Comparison of ENCODE assay signal across 19 cellular contexts in genomic region chr2:196214156-196214555, GRCh38. TPM values are rescaled to one million over a fixed set of nuclear protein-coding genes. Genes with fewer than 3 reads are reported as not detected.
A peak's percentile ranks its signal among the peaks of the same experiment; 100 is the strongest.
DNase-seq lines count a peak whose midpoint lies in the region; ATAC-seq and TF ChIP-seq lines count a peak whose summit lies in the region.
"Had no signal": no experiment of that assay in that cellular context is flagged by ENCODE, and none has a peak within 500 bp of the region (broad histone marks: within the 10 kb centered on the region; RNA-seq: fewer than 3 reads in every experiment).

No MANE protein-coding gene starts in this region.

- H3K9me2 ChIP-seq in OCI-LY1 (ENCODE audit: low read depth, low read length) = no peaks in the 10 kb centered on the region

- H3K4me2 ChIP-seq in BLaER1 treated with 17β-estradiol and CSF1 and Interleukin-3, amounts not matched to agents 10 nM and 100 nM = peak overlapping the region in 6 of 11 experiments; percentile 18 to 90 (median 66); a peak in 11 of 22 replicates
- peak overlapping the region; percentile 50 for H3K4me2 ChIP-seq in OCI-LY1 (ENCODE audit: low read length)
- H3K4me2 ChIP-seq: PC-9 had no signal

- no peaks in the 10 kb centered on the region for H3K36me3 ChIP-seq in BLaER1 treated with 17β-estradiol and CSF1 and Interleukin-3, amounts not matched to agents 10 nM and 100 nM
- no peaks in the 10 kb centered on the region for H3K36me3 ChIP-seq in CD4-positive, alpha-beta memory T cell (ENCODE audit: insufficient read depth, low read length)
- H3K36me3 ChIP-seq in OCI-LY1 (ENCODE audit: insufficient read depth, low read length) = no peaks in the 10 kb centered on the region
- H3K36me3 ChIP-seq: BE2C had no signal

- H4K20me1 ChIP-seq in BLaER1 treated with 17β-estradiol and CSF1 and Interleukin-3, amounts not matched to agents 10 nM and 100 nM = no peaks in the 10 kb centered on the region
- no peaks in the 10 kb centered on the region for H4K20me1 ChIP-seq in OCI-LY1 (ENCODE audit: insufficient read depth, low read length)

- no peak for DNase-seq in CD4-positive, alpha-beta memory T cell
- DNase-seq in naive thymus-derived CD8-positive, alpha-beta T cell = no peak
- no peak for DNase-seq in sciatic nerve (ENCODE audit: low spot score)
- no peak for DNase-seq in NOMO-1 treated with dmso at 0.1 percent for 144 hours (lab: John Stamatoyannopoulos, UW; ENCODE audit: unreplicated experiment)
- DNase-seq in OCI-M2 (lab: John Stamatoyannopoulos, UW; ENCODE audit: unreplicated experiment) = no peak
- DNase-seq: BE2C; COR-L47; EL; HFFc6; MV-4-11; NCI-H1417; NCI-H1930; NCI-H2171 treated with DMSO at 0.1 percent for 48 hours; NCI-H446 treated with DMSO at 0.1 percent for 48 hours; NK-92 treated with Interleukin-12 subunit alpha and Interleukin-12 subunit beta, amount 100 ng/mL, for 24 hours; PC-9; SW 1271 had no signal

- H3K4me3 Mint-ChIP-seq in CD4-positive, alpha-beta memory T cell = no peak overlapping the region
- H3K4me3 Mint-ChIP-seq in naive thymus-derived CD8-positive, alpha-beta T cell = peak overlapping the region in 5 of 10 donors; percentile 7 to 82 (median 23)
- H3K4me3 Mint-ChIP-seq: HFFc6 had no signal

- H3K4me1 Mint-ChIP-seq in CD4-positive, alpha-beta memory T cell = peaks cover 40 to 79% (median 60%) of the 10 kb centered on the region in 4 donors
- peaks cover 19 to 85% (median 83%) of the 10 kb centered on the region in 4 donors for H3K4me1 Mint-ChIP-seq in naive thymus-derived CD8-positive, alpha-beta T cell

- H3K9me3 Mint-ChIP-seq in CD4-positive, alpha-beta memory T cell = peaks cover 0 to 2% (median 0%) of the 10 kb centered on the region in 8 donors
- H3K9me3 Mint-ChIP-seq in naive thymus-derived CD8-positive, alpha-beta T cell = peaks cover 0 to 2% (median 0%) of the 10 kb centered on the region in 9 donors
- H3K9me3 Mint-ChIP-seq: HFFc6 had no signal

- H3K9me3 ChIP-seq in BLaER1 treated with 17β-estradiol and CSF1 and Interleukin-3, amounts not matched to agents 10 nM and 100 nM (replicated peaks in 1 of 11) = peaks cover 0 to 7% (median 0%) of the 10 kb centered on the region in 11 experiments; a peak in 2 of 22 replicates
- H3K9me3 ChIP-seq in CD4-positive, alpha-beta memory T cell (ENCODE audit: control insufficient read depth in 1 of 2, low read length in 2 of 2) = no peaks in the 10 kb centered on the region
- H3K9me3 ChIP-seq in OCI-LY1 (ENCODE audit: low read length) = no peaks in the 10 kb centered on the region
- H3K9me3 ChIP-seq: BE2C had no signal

- no peak for ATAC-seq in naive thymus-derived CD8-positive, alpha-beta T cell
- no peak for ATAC-seq in sciatic nerve

- POLR2A ChIA-PET in CD4-positive, alpha-beta memory T cell (lab: Charles Lee; ENCODE audit: partially characterized antibody) = interaction anchor here (0.5 to 5.4 kb wide), 15 partner anchors 9 to 84 kb away, joined by 3 to 88 read pairs (median 4); partner anchors contain the start of gene STK17B
- POLR2A ChIA-PET in naive thymus-derived CD8-positive, alpha-beta T cell (lab: Charles Lee) = interaction anchor here (0.8 to 9.1 kb wide), 11 partner anchors 12 to 136 kb away, joined by 3 to 193 read pairs (median 4); partner anchors contain the start of gene STK17B

- no peaks in the 10 kb centered on the region for H3K79me2 ChIP-seq in OCI-LY1 (ENCODE audit: insufficient read depth, low read length)

- no peaks in the 10 kb centered on the region for H3K27me3 Mint-ChIP-seq in CD4-positive, alpha-beta memory T cell
- H3K27me3 Mint-ChIP-seq in naive thymus-derived CD8-positive, alpha-beta T cell = no peaks in the 10 kb centered on the region

- peak overlapping the region; percentile 17 to 100 (median 88) for H3K27ac Mint-ChIP-seq in CD4-positive, alpha-beta memory T cell
- peak overlapping the region; percentile 92 to 100 (median 99) for H3K27ac Mint-ChIP-seq in naive thymus-derived CD8-positive, alpha-beta T cell
- H3K27ac Mint-ChIP-seq: HFFc6 had no signal

- intact Hi-C loops in CD4-positive, alpha-beta memory T cell (cut with micrococcal nuclease) = loop anchor here (5.0 kb wide), 1 partner anchor 123 kb away; no protein-coding TSS in a partner anchor
- intact Hi-C loops in sciatic nerve (cut with DNase I) = no loop called here

- H3F3A ChIP-seq in OCI-LY1 (ENCODE audit: insufficient read depth, low read length) = no peaks in the 10 kb centered on the region

- H3K9ac ChIP-seq in BLaER1 treated with 17β-estradiol and CSF1 and Interleukin-3, amounts not matched to agents 10 nM and 100 nM = no peak overlapping the region
- peak overlapping the region; percentile 4; the same call in 1 of the 2 replicates for H3K9ac ChIP-seq in OCI-LY1 (ENCODE audit: low read length)

- no peaks in the 10 kb centered on the region for H3K27me3 ChIP-seq in BLaER1 treated with 17β-estradiol and CSF1 and Interleukin-3, amounts not matched to agents 10 nM and 100 nM
- H3K27me3 ChIP-seq in CD4-positive, alpha-beta memory T cell (ENCODE audit: insufficient read depth, low read length) = no peaks in the 10 kb centered on the region
- no peaks in the 10 kb centered on the region for H3K27me3 ChIP-seq in OCI-LY1 (ENCODE audit: insufficient read depth, low read length)
- H3K27me3 ChIP-seq: BE2C had no signal

- no peak for TF ChIP-seq CTCF in OCI-LY1 (IDR thresholded peaks at IDR 0.05; ENCODE audit: low read length)

- peaks cover 21 to 72% (median 31%) of the 10 kb centered on the region in 10 experiments for H3K4me1 ChIP-seq in BLaER1 treated with 17β-estradiol and CSF1 and Interleukin-3, amounts not matched to agents 10 nM and 100 nM
- H3K4me1 ChIP-seq in CD4-positive, alpha-beta memory T cell (ENCODE audit: insufficient read depth, low read length) = peaks cover 54% of the 10 kb centered on the region
- H3K4me1 ChIP-seq in OCI-LY1 (ENCODE audit: insufficient read depth, low read length, severe bottlenecking) = peaks cover 86% of the 10 kb centered on the region

- H2AFZ ChIP-seq in OCI-LY1 (ENCODE audit: low read length) = no peak overlapping the region
- H2AFZ ChIP-seq: PC-9 had no signal

- peak overlapping the region in 3 of 11 experiments; percentile 13 to 95 (median 63); a peak in 6 of 22 replicates for H3K27ac ChIP-seq in BLaER1 treated with 17β-estradiol and CSF1 and Interleukin-3, amounts not matched to agents 10 nM and 100 nM
- H3K27ac ChIP-seq in CD4-positive, alpha-beta memory T cell (ENCODE audit: low read depth, low read length) = no peak overlapping the region
- peak overlapping the region; percentile 57 for H3K27ac ChIP-seq in OCI-LY1 (ENCODE audit: low read depth, low read length, poor library complexity, severe bottlenecking)
- H3K27ac ChIP-seq: PC-9 had no signal

- no peak overlapping the region for H3K4me3 ChIP-seq in BLaER1 treated with 17β-estradiol and CSF1 and Interleukin-3, amounts not matched to agents 10 nM and 100 nM
- H3K4me3 ChIP-seq in CD4-positive, alpha-beta memory T cell (ENCODE audit: low read length in 2 of 2) = no peak overlapping the region
- peak overlapping the region; percentile 38 for H3K4me3 ChIP-seq in OCI-LY1 (ENCODE audit: low read depth, low read length, poor library complexity, severe bottlenecking)
- H3K4me3 ChIP-seq: PC-9 had no signal

- H3K36me3 Mint-ChIP-seq in CD4-positive, alpha-beta memory T cell = peaks cover 0 to 7% of the 10 kb centered on the region in 2 donors
- H3K36me3 Mint-ChIP-seq in naive thymus-derived CD8-positive, alpha-beta T cell = peaks cover 0 to 2% (median 0%) of the 10 kb centered on the region in 3 donors

- CTCF ChIA-PET in CD4-positive, alpha-beta memory T cell (lab: Charles Lee; ENCODE audit: partially characterized antibody) = interaction anchor here (1.1 to 3.5 kb wide), 6 partner anchors 10 to 136 kb away, joined by 3 to 18 read pairs (median 5); no protein-coding TSS in a partner anchor

RNA-seq across cellular contexts. Expression of gene STK17B, which starts 42.8 kb away (rescaled TPM):
- total RNA-seq in CD4-positive, alpha-beta memory T cell = 100 to 1,000 TPM; 234 to 243 TPM
- polyA plus RNA-seq in CD4-positive, alpha-beta memory T cell = 10 to 100 TPM; 79.7 to 93.1 TPM
- total RNA-seq in naive thymus-derived CD8-positive, alpha-beta T cell = 100 to 1,000 TPM; 312 to 331 TPM
- 10 to 100 TPM; 73.5 to 98.3 (median 91.9) TPM for polyA plus RNA-seq in naive thymus-derived CD8-positive, alpha-beta T cell
- total RNA-seq in sciatic nerve = 32.6 TPM
